Comparison of ENCODE assay signal across 17 cellular contexts in the genomic region with DNA sequence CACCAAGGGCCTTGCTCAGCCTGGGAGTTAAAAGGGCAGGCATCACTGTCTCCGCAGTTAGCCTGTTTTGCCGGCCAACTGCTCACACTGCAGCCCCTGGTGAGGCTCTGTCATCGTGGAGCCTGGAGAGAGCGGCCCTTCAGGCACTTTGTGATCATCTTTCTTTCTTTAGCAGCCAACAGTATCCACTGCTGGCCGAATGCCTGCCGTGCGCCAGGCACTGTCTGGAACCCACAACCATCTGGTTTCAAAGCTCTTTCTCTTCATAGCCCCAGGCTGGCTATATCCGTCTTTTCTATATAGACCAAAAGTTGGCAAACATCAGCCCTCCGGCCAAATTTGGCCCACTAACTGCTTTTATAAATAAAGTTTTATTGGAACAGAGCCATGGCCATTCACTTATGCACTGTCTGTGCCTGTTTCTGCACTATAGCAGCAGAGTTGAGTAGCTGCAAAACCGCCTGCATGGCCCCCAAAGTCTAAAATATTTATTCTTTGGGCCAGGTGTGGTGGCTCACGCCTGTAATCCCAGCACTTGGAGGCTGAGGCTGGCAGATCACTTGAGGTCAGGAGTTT.
"Had no signal": no experiment of that assay in that cellular context is flagged by ENCODE, and none has a peak within 500 bp of the region (broad histone marks: within the 10 kb centered on the region; RNA-seq: fewer than 3 reads in every experiment).

No MANE protein-coding gene starts in this region.

- H3K27me3 ChIP-seq: ovary, right atrium auricular region, thyroid gland had no signal

- H3K36me3 ChIP-seq: ovary, WERI-Rb-1 had no signal

- H3K9me3 ChIP-seq: left ventricle myocardium inferior, ovary, psoas muscle, right atrium auricular region, thyroid gland had no signal

- H3K4me3 ChIP-seq: left ventricle myocardium inferior, ovary, psoas muscle, right atrium auricular region, thyroid gland had no signal

- H3K27ac ChIP-seq: left ventricle myocardium inferior, ovary, psoas muscle, right atrium auricular region, thyroid gland, WERI-Rb-1 had no signal

- DNase-seq: activated CD4-positive, alpha-beta T cell treated with anti-CD3 and anti-CD28 coated beads for 1 hour; activated CD4-positive, alpha-beta T cell treated with anti-CD3 and anti-CD28 coated beads, Interleukin-2, amount 50 U/mL, for 1 hour; activated CD8-positive, alpha-beta T cell treated with anti-CD3 and anti-CD28 coated beads, Interleukin-2, amount 10 ng/mL, durations not matched to agents 7 days and 5 days; activated gamma-delta T cell treated with Interleukin-2 at 50 U/mL for 16 hours; activated T-cell treated with anti-CD3 and anti-CD28 coated beads, Interleukin-2, amount 50 U/mL, for 1 hour; aorta; effector memory CD8-positive, alpha-beta T cell; foreskin melanocyte; left ventricle myocardium inferior; natural killer cell; ovary; psoas muscle; stimulated activated CD4-positive, alpha-beta T cell treated with anti-CD3 and anti-CD28 coated beads, Interleukin-4, amount 100 ng/mL, for 24 hours; stimulated activated naive CD4-positive, alpha-beta T cell treated with Interleukin-2 at 50 U/mL for 16 hours; thyroid gland; WERI-Rb-1 had no signal

- H3K4me1 ChIP-seq: psoas muscle, right atrium auricular region had no signal
